Comparison of ENCODE assay signal across 19 cellular contexts in genomic region chr9:13292782-13293181, GRCh38. TPM values are rescaled to one million over a fixed set of nuclear protein-coding genes. Genes with fewer than 3 reads are reported as not detected.
"Had no signal": no experiment of that assay in that cellular context is flagged by ENCODE, and none has a peak within 500 bp of the region (broad histone marks: within the 10 kb centered on the region; RNA-seq: fewer than 3 reads in every experiment).

No MANE protein-coding gene starts in this region.

- H3K79me2 ChIP-seq: hepatocyte had no signal

- H3K9me3 ChIP-seq: left lung, lower lobe of right lung, prostate gland, right lobe of liver, thoracic aorta, tibial nerve, upper lobe of left lung had no signal

- H3K4me1 ChIP-seq: left lung, lower lobe of right lung, prostate gland, right lobe of liver, tibial nerve, upper lobe of left lung had no signal

- DNase-seq: cortex of kidney; effector memory CD8-positive, alpha-beta T cell; kidney; left lung; lower lobe of right lung; naive thymus-derived CD8-positive, alpha-beta T cell; nephron progenitor cell; nucleus accumbens; right lobe of liver; small intestine; stimulated activated CD4-positive, alpha-beta T cell treated with anti-CD3 and anti-CD28 coated beads, Interleukin-15, amount 100 ng/mL, for 24 hours; stimulated activated CD4-positive, alpha-beta T cell treated with anti-CD3 and anti-CD28 coated beads, Interleukin-2, amount 100 ng/mL, for 48 hours; stimulated activated naive B cell treated with anti-CD40 and anti-IgM and Interleukin-4, amounts not matched to agents 10 μg/mL and 1 μg/mL and 100 μg/mL, for 72 hours; upper lobe of left lung had no signal

- H3K4me1 Mint-ChIP-seq: naive thymus-derived CD8-positive, alpha-beta T cell; stimulated activated naive B cell treated with anti-CD40 and anti-IgM and Interleukin-4, amounts not matched to agents 10 μg/mL and 1 μg/mL and 100 μg/mL, for 72 hours had no signal

- H3K27me3 Mint-ChIP-seq: effector memory CD8-positive, alpha-beta T cell; naive thymus-derived CD8-positive, alpha-beta T cell; stimulated activated naive B cell treated with anti-CD40 and anti-IgM and Interleukin-4, amounts not matched to agents 10 μg/mL and 1 μg/mL and 100 μg/mL, for 72 hours; stimulated activated naive CD8-positive, alpha-beta T cell treated with anti-CD3 and anti-CD28 coated beads, Interleukin-15, Interleukin-2, amounts not matched to agents 100 ng/mL and 50 ng/mL, for 24 hours had no signal

- H2AFZ ChIP-seq: hepatocyte had no signal

- H3K27ac ChIP-seq: hepatocyte, left lung, lower lobe of right lung, prostate gland, right lobe of liver, thoracic aorta, tibial nerve, upper lobe of left lung had no signal

- H3K27ac Mint-ChIP-seq: naive thymus-derived CD8-positive, alpha-beta T cell; nephron progenitor cell; stimulated activated naive B cell treated with anti-CD40 and anti-IgM and Interleukin-4, amounts not matched to agents 10 μg/mL and 1 μg/mL and 100 μg/mL, for 72 hours; stimulated activated naive CD8-positive, alpha-beta T cell treated with anti-CD3 and anti-CD28 coated beads, Interleukin-15, Interleukin-2, amounts not matched to agents 100 ng/mL and 50 ng/mL, for 24 hours had no signal

- H3K4me3 Mint-ChIP-seq: effector memory CD8-positive, alpha-beta T cell; naive thymus-derived CD8-positive, alpha-beta T cell; nephron progenitor cell; stimulated activated naive B cell treated with anti-CD40 and anti-IgM and Interleukin-4, amounts not matched to agents 10 μg/mL and 1 μg/mL and 100 μg/mL, for 72 hours; stimulated activated naive CD8-positive, alpha-beta T cell treated with anti-CD3 and anti-CD28 coated beads, Interleukin-15, Interleukin-2, amounts not matched to agents 100 ng/mL and 50 ng/mL, for 24 hours had no signal

- H3K36me3 ChIP-seq: left lung, lower lobe of right lung, prostate gland, right lobe of liver, thoracic aorta, tibial nerve, upper lobe of left lung had no signal

- H3K36me3 Mint-ChIP-seq: stimulated activated naive B cell treated with anti-CD40 and anti-IgM and Interleukin-4, amounts not matched to agents 10 μg/mL and 1 μg/mL and 100 μg/mL, for 72 hours had no signal

- H3K27me3 ChIP-seq: hepatocyte, left lung, right lobe of liver, tibial nerve, upper lobe of left lung had no signal

- H3K4me2 ChIP-seq: hepatocyte had no signal

- ATAC-seq: effector memory CD8-positive, alpha-beta T cell; left lung; lower lobe of right lung; naive thymus-derived CD8-positive, alpha-beta T cell; right lobe of liver; stimulated activated naive B cell treated with anti-CD40 and anti-IgM and Interleukin-4, amounts not matched to agents 10 μg/mL and 1 μg/mL and 100 μg/mL, for 72 hours had no signal

- H3K4me3 ChIP-seq: hepatocyte, left lung, lower lobe of right lung, prostate gland, right lobe of liver, thoracic aorta, tibial nerve, upper lobe of left lung had no signal

RNA-seq across cellular contexts. Expression of gene MPDZ, which starts 13.3 kb away (rescaled TPM):
- total RNA-seq: naive thymus-derived CD8-positive, alpha-beta T cell had no signal
- polyA plus RNA-seq: naive thymus-derived CD8-positive, alpha-beta T cell had no signal
